ENCODE assay signal across 8 cellular contexts in genomic region chr5:31581498-31582099, GRCh38. TPM values are rescaled to one million over a fixed set of nuclear protein-coding genes. Genes with fewer than 3 reads are reported as not detected.
DNase-seq lines count a peak whose midpoint lies in the region; ATAC-seq and TF ChIP-seq lines count a peak whose summit lies in the region.

No MANE protein-coding gene starts in this region.

- POLR2A ChIA-PET in MCF 10A (lab: Yijun Ruan, JAX): interaction anchor here (0.9 to 1.4 kb wide), 2 partner anchors 226 to 227 kb away, joined by 3 read pairs; no protein-coding TSS in a partner anchor

- no peak for DNase-seq in heart left ventricle
- DNase-seq in Right ventricle myocardium inferior (ENCODE audit: missing footprints): no peak
- DNase-seq in NCI-H345 (lab: John Stamatoyannopoulos, UW): peak; percentile 40
- DNase-seq in MCF 10A (ENCODE audit: unreplicated experiment): peak; percentile 59
- peak; percentile 57 to 67 for DNase-seq in lung microvascular endothelial cell (ENCODE audit: low read depth in 2 of 2)
- DNase-seq in T-helper 17 cell: no peak
- DNase-seq in activated naive CD4-positive, alpha-beta T cell treated with anti-CD3 and anti-CD28 coated beads, Interleukin-2, amount 50 U/mL, for 72 hours (ENCODE audit: low spot score in 2 of 2): no peak

- H3K27ac Mint-ChIP-seq in MCF 10A (ENCODE audit: low read depth, unreplicated experiment) (no peak overlapping the region), T-helper 17 cell (no peak overlapping the region)
- no peak overlapping the region for H3K27ac Mint-ChIP-seq in activated naive CD4-positive, alpha-beta T cell treated with anti-CD3 and anti-CD28 coated beads, Interleukin-2, amount 50 U/mL, for 72 hours

- H3K27ac ChIP-seq in heart left ventricle: no peak overlapping the region

- no peak overlapping the region for H3K4me3 ChIP-seq in heart left ventricle

- no peaks in the 10 kb centered on the region for H3K9me3 Mint-ChIP-seq in MCF 10A (ENCODE audit: unreplicated experiment)
- H3K9me3 Mint-ChIP-seq in activated naive CD4-positive, alpha-beta T cell treated with anti-CD3 and anti-CD28 coated beads, Interleukin-2, amount 50 U/mL, for 72 hours: no peaks in the 10 kb centered on the region

- H3K36me3 ChIP-seq in heart left ventricle: no peaks in the 10 kb centered on the region

- no peaks in the 10 kb centered on the region for H3K36me3 Mint-ChIP-seq in MCF 10A (ENCODE audit: insufficient read depth, unreplicated experiment)
- H3K36me3 Mint-ChIP-seq in T-helper 17 cell (ENCODE audit: low read depth): no peaks in the 10 kb centered on the region
- no peaks in the 10 kb centered on the region for H3K36me3 Mint-ChIP-seq in activated naive CD4-positive, alpha-beta T cell treated with anti-CD3 and anti-CD28 coated beads, Interleukin-2, amount 50 U/mL, for 72 hours

- peak; percentile 39 to 79 (median 63) for TF ChIP-seq CTCF in heart left ventricle (IDR thresholded peaks at IDR 0.05)
- TF ChIP-seq CTCF in MCF 10A (IDR thresholded peaks at IDR 0.05; ENCODE audit: unreplicated experiment): peak; percentile 37

- ATAC-seq in heart left ventricle (peak in 1 of 4 donors; percentile 39), Right ventricle myocardium inferior (no peak), GM21723 (IDR thresholded peaks at IDR 0.05; ENCODE audit: unreplicated experiment) (no peak), T-helper 17 cell (no peak)
- no peak for ATAC-seq in activated naive CD4-positive, alpha-beta T cell treated with anti-CD3 and anti-CD28 coated beads, Interleukin-2, amount 50 U/mL, for 72 hours

- no TSS peak for BruUV-seq in MCF 10A (replicated peaks; lab: Mats Ljungman, UMichigan)

- H3K27me3 ChIP-seq in heart left ventricle: no peaks in the 10 kb centered on the region

- intact Hi-C loops in heart left ventricle (cut with DNase I) (loop anchor here (1.0 to 10.0 kb wide), 10 partner anchors 53 to 513 kb away; partner anchors contain the start of gene PDZD2 (in 2 of the 10)), Right ventricle myocardium inferior (cut with DNase I) (loop anchor here (1.0 to 5.0 kb wide), 4 partner anchors 56 to 511 kb away; partner anchors contain the start of gene PDZD2), MCF 10A (cut with micrococcal nuclease) (loop anchor here (1.0 to 5.0 kb wide), 3 partner anchors 228 to 512 kb away; no protein-coding TSS in a partner anchor)

- CTCF ChIA-PET in MCF 10A (lab: Yijun Ruan, JAX): interaction anchor here (0.7 to 2.7 kb wide), 13 partner anchors 17 to 1101 kb away, joined by 3 to 54 read pairs (median 4); no protein-coding TSS in a partner anchor

- peaks cover 59% of the 10 kb centered on the region for H3K27me3 Mint-ChIP-seq in MCF 10A (ENCODE audit: insufficient read depth, unreplicated experiment)
- peaks cover 18% of the 10 kb centered on the region for H3K27me3 Mint-ChIP-seq in T-helper 17 cell

- H3K4me3 Mint-ChIP-seq in MCF 10A (ENCODE audit: unreplicated experiment) (no peak overlapping the region), T-helper 17 cell (no peak overlapping the region)

- TF ChIP-seq POLR2A in heart left ventricle (IDR thresholded peaks at IDR 0.05): no peak

- H3K4me1 Mint-ChIP-seq in MCF 10A (ENCODE audit: insufficient read depth, unreplicated experiment): peaks cover 5% of the 10 kb centered on the region
- no peaks in the 10 kb centered on the region for H3K4me1 Mint-ChIP-seq in T-helper 17 cell

- peaks cover 0 to 8% (median 0%) of the 10 kb centered on the region in 12 donors for H3K9me3 ChIP-seq in heart left ventricle
- H3K9me3 ChIP-seq in T-helper 17 cell (ENCODE audit: control insufficient read depth, low read length, poor library complexity, severe bottlenecking): no peaks in the 10 kb centered on the region

- WGBS in heart left ventricle, 4 donors: 26 to 33% (median 32%) methylated on average over 3 of the region's 3 CpGs

- H3K4me1 ChIP-seq in heart left ventricle: no peaks in the 10 kb centered on the region

RNA-seq across cellular contexts. Expression of gene C5orf22, which starts 49.5 kb away (rescaled TPM):
- 10 to 100 TPM; 19.4 to 28.9 (median 25.8) TPM for total RNA-seq in heart left ventricle
- polyA plus RNA-seq in heart left ventricle: 10 to 100 TPM in 1 of 2 donors, 1 to 10 TPM in 1; 8.5 to 22.1 TPM
- 19.4 TPM for total RNA-seq in Right ventricle myocardium inferior
- total RNA-seq in MCF 10A (2022): 18.5 and 19.6 TPM in 2 replicates
- total RNA-seq in lung microvascular endothelial cell: 10.2 and 14.7 TPM in 2 replicates
- 10 to 100 TPM; 11.8 to 16.9 TPM for total RNA-seq in T-helper 17 cell
- total RNA-seq in activated naive CD4-positive, alpha-beta T cell treated with anti-CD3 and anti-CD28 coated beads, Interleukin-2, amount 50 U/mL, for 72 hours: 10 to 100 TPM; 21.3 to 39.7 TPM

RNA-seq across cellular contexts. Expression of gene DROSHA, which starts 49.7 kb away (rescaled TPM):
- total RNA-seq in heart left ventricle: 10 to 100 TPM; 19.3 to 55.6 (median 33.2) TPM
- polyA plus RNA-seq in heart left ventricle: 10 to 100 TPM; 25.5 to 37.3 TPM
- total RNA-seq in Right ventricle myocardium inferior: 30.3 TPM
- 57.7 and 70.6 TPM in 2 replicates for total RNA-seq in MCF 10A (2022)
- 28.3 and 43.7 TPM in 2 replicates for total RNA-seq in lung microvascular endothelial cell
- total RNA-seq in T-helper 17 cell: 10 to 100 TPM; 45.6 to 57.4 TPM
- total RNA-seq in activated naive CD4-positive, alpha-beta T cell treated with anti-CD3 and anti-CD28 coated beads, Interleukin-2, amount 50 U/mL, for 72 hours: 10 to 100 TPM; 77.6 to 80.4 TPM

RNA-seq across cellular contexts. Expression of gene PDZD2, which starts 57.3 kb away (rescaled TPM):
- total RNA-seq in heart left ventricle: 100 to 1,000 TPM in 2 of 9 donors, 10 to 100 TPM in 7; 41.3 to 116 (median 82.9) TPM
- polyA plus RNA-seq in heart left ventricle: 10 to 100 TPM; 28.3 to 28.6 TPM
- 59.4 TPM for total RNA-seq in Right ventricle myocardium inferior
- 22.6 and 23.0 TPM in 2 replicates for total RNA-seq in MCF 10A (2022)
- 0.20 and 1.3 TPM in 2 replicates for total RNA-seq in lung microvascular endothelial cell
- total RNA-seq in T-helper 17 cell: 1 to 10 TPM; 1.4 to 3.0 TPM
- under 1 TPM; 0.08 to 0.75 TPM for total RNA-seq in activated naive CD4-positive, alpha-beta T cell treated with anti-CD3 and anti-CD28 coated beads, Interleukin-2, amount 50 U/mL, for 72 hours

Comparison
In these comparisons a context has a peak if more than half of its experiments do, and no peak if none do; other contexts are left out.
1. DNase-seq: peak in NCI-H345 (single experiment), MCF 10A (single experiment) and lung microvascular endothelial cell (2 of 2); none in heart left ventricle (0 of 5), Right ventricle myocardium inferior (single experiment), T-helper 17 cell (0 of 3) and activated naive CD4-positive, alpha-beta T cell treated with anti-CD3 and anti-CD28 coated beads, Interleukin-2, amount 50 U/mL, for 72 hours (0 of 2).